ENCODE assay signal across 9 cellular contexts in genomic region chr19:18173054-18173571, GRCh38. TPM values are rescaled to one million over a fixed set of nuclear protein-coding genes. Genes with fewer than 3 reads are reported as not detected.
DNase-seq lines count a peak whose midpoint lies in the region; ATAC-seq and TF ChIP-seq lines count a peak whose summit lies in the region.
"Had no signal": no experiment of that assay in that cellular context is flagged by ENCODE, and none has a peak within 500 bp of the region (broad histone marks: within the 10 kb centered on the region; RNA-seq: fewer than 3 reads in every experiment).

No MANE protein-coding gene starts in this region.

- intact Hi-C loops in PC-3 (cut with micrococcal nuclease), result no loop called here

- H3K9me3 Mint-ChIP-seq in activated T-cell treated with anti-CD3 and anti-CD28 coated beads, Interleukin-2, amount 50 U/mL, for 4 hours, result no peaks in the 10 kb centered on the region

- TF ChIP-seq CTCF in PC-3 (conservative IDR thresholded peaks at IDR 0.05; ENCODE audit: low read depth, low read length) (no peak), fibroblast of the aortic adventitia (IDR thresholded peaks at IDR 0.05; ENCODE audit: insufficient read depth, low read length) (no peak), retinal pigment epithelial cell (conservative IDR thresholded peaks at IDR 0.05; ENCODE audit: low read depth, low read length) (no peak)

- no peaks in the 10 kb centered on the region for H3K27me3 Mint-ChIP-seq in activated T-cell treated with anti-CD3 and anti-CD28 coated beads, Interleukin-2, amount 50 U/mL, for 4 hours (ENCODE audit: low read depth)

- no peaks in the 10 kb centered on the region for H3K9me2 ChIP-seq in PC-3 (replicated peaks; ENCODE audit: low read length)

- no peak overlapping the region for H3K27ac ChIP-seq in PC-3 (ENCODE audit: low read length)

- peaks cover 14% of the 10 kb centered on the region for H3K4me1 Mint-ChIP-seq in activated T-cell treated with anti-CD3 and anti-CD28 coated beads, Interleukin-2, amount 50 U/mL, for 4 hours (ENCODE audit: low read depth)

- no peaks in the 10 kb centered on the region; the same call in 1 of the 2 replicates for H3K36me3 ChIP-seq in PC-3 (ENCODE audit: low read depth, low read length)

- BruUV-seq in PC-3 (replicated peaks; lab: Mats Ljungman, UMichigan), result no TSS peak

- CTCF ChIA-PET in PC-3 (lab: Charles Lee), result no interaction called here

- POLR2A ChIA-PET in PC-3 (lab: Charles Lee; ENCODE audit: unreplicated experiment), result no interaction called here

- H3K4me2 ChIP-seq in PC-3 (ENCODE audit: low read length), result peak overlapping the region; percentile 88

- H3K4me1 ChIP-seq in PC-3 (ENCODE audit: insufficient read depth, low read length), result peaks cover 5% of the 10 kb centered on the region; the same call in 1 of the 2 replicates

- H3K27me3 ChIP-seq in PC-3 (ENCODE audit: low read length), result no peaks in the 10 kb centered on the region

- no peak for ATAC-seq in activated T-cell treated with anti-CD3 and anti-CD28 coated beads, Interleukin-2, amount 50 U/mL, for 4 hours
- ATAC-seq in PC-3 (no peak), GM19455 (IDR thresholded peaks at IDR 0.05; ENCODE audit: unreplicated experiment) (no peak)

- H3F3A ChIP-seq in PC-3 (ENCODE audit: low read length, unreplicated experiment), result no peaks in the 10 kb centered on the region

- peak overlapping the region; percentile 85 for H3K4me3 Mint-ChIP-seq in activated T-cell treated with anti-CD3 and anti-CD28 coated beads, Interleukin-2, amount 50 U/mL, for 4 hours

- H3K9ac ChIP-seq in PC-3 (ENCODE audit: low read length), result 0 out of 2 replicates have a peak overlapping the region, but pooled peaks have one; percentile 42

- DNase-seq in activated T-cell treated with anti-CD3 and anti-CD28 coated beads, Interleukin-2, amount 50 U/mL, for 4 hours, result no peak
- DNase-seq in activated T-cell treated with anti-CD3 and anti-CD28 coated beads for 4 hours (no peak), PC-3 (no peak), fibroblast of the aortic adventitia (ENCODE audit: low read depth) (peak; percentile 61), retinal pigment epithelial cell (ENCODE audit: low read depth) (no peak), ureter (ENCODE audit: low spot score) (no peak), SW 1271 (lab: John Stamatoyannopoulos, UW) (no peak)

- no peaks in the 10 kb centered on the region for H3K79me2 ChIP-seq in PC-3 (ENCODE audit: low read length)

- peaks cover 7% of the 10 kb centered on the region for H3K36me3 Mint-ChIP-seq in activated T-cell treated with anti-CD3 and anti-CD28 coated beads, Interleukin-2, amount 50 U/mL, for 4 hours (ENCODE audit: insufficient read depth)

- H2AFZ ChIP-seq in PC-3 (ENCODE audit: low read length), result peak overlapping the region; percentile 80

- H3K4me3 ChIP-seq in PC-3 (ENCODE audit: low read length) (peak overlapping the region; percentile 82; the same call in 1 of the 2 replicates), fibroblast of the aortic adventitia (ENCODE audit: low read depth, low read length) (peak overlapping the region; percentile 80), retinal pigment epithelial cell (ENCODE audit: low read length) (peak overlapping the region; percentile 61)

- no peaks in the 10 kb centered on the region for H3K9me3 ChIP-seq in PC-3 (ENCODE audit: low read length)

- no peaks in the 10 kb centered on the region for H4K20me1 ChIP-seq in PC-3 (ENCODE audit: low read length)

RNA-seq across cellular contexts. Expression of gene IFI30, which starts 0.5 kb away (rescaled TPM):
- 10 to 100 TPM; 13.6 to 36.7 (median 13.8) TPM for total RNA-seq in activated T-cell treated with anti-CD3 and anti-CD28 coated beads, Interleukin-2, amount 50 U/mL, for 4 hours
- total RNA-seq in PC-3 (2014; rRNA removed) (31.1 and 35.0 TPM in 2 replicates), fibroblast of the aortic adventitia (ENCODE audit: low replicate concordance) (0.90 and 23.1 TPM in 2 replicates), ureter (32.3 TPM)

RNA-seq across cellular contexts. Expression of gene MPV17L2, which starts 19.9 kb away (rescaled TPM):
- 10 to 100 TPM; 33.9 to 39.7 (median 35.7) TPM for total RNA-seq in activated T-cell treated with anti-CD3 and anti-CD28 coated beads, Interleukin-2, amount 50 U/mL, for 4 hours
- 34.2 and 44.7 TPM in 2 replicates for total RNA-seq in PC-3 (2014; rRNA removed)
- total RNA-seq in fibroblast of the aortic adventitia (ENCODE audit: low replicate concordance), result 4.4 and 11.7 TPM in 2 replicates
- 14.7 TPM for total RNA-seq in ureter

RNA-seq across cellular contexts. Expression of gene PIK3R2, which starts 20.1 kb away (rescaled TPM):
- 10 to 100 TPM; 16.5 to 21.4 (median 19.6) TPM for total RNA-seq in activated T-cell treated with anti-CD3 and anti-CD28 coated beads, Interleukin-2, amount 50 U/mL, for 4 hours
- total RNA-seq in PC-3 (2014; rRNA removed) (13.9 and 15.8 TPM in 2 replicates), fibroblast of the aortic adventitia (ENCODE audit: low replicate concordance) (36.7 and 41.3 TPM in 2 replicates), ureter (29.2 TPM)

RNA-seq across cellular contexts. Expression of gene RAB3A, which starts 30.7 kb away (rescaled TPM):
- total RNA-seq in activated T-cell treated with anti-CD3 and anti-CD28 coated beads, Interleukin-2, amount 50 U/mL, for 4 hours, result 1 to 10 TPM; 3.6 to 8.0 (median 6.6) TPM
- total RNA-seq in PC-3 (2014; rRNA removed) (5.7 and 6.7 TPM in 2 replicates), fibroblast of the aortic adventitia (ENCODE audit: low replicate concordance) (2.8 TPM in 1 of 2 replicates, not detected in the other), ureter (6.1 TPM)

RNA-seq across cellular contexts. Expression of gene PDE4C, which starts 53.1 kb away (rescaled TPM):
- total RNA-seq in activated T-cell treated with anti-CD3 and anti-CD28 coated beads, Interleukin-2, amount 50 U/mL, for 4 hours, result not detected
- 1.8 TPM in 1 of 2 replicates, not detected in the other for total RNA-seq in PC-3 (2014; rRNA removed)
- total RNA-seq in fibroblast of the aortic adventitia (ENCODE audit: low replicate concordance), result not detected in 2 replicates
- total RNA-seq in ureter, result 3.0 TPM
- total RNA-seq: subcutaneous adipose tissue had no signal
